30 cellular contexts compared by ENCODE assay signal in genomic region chr2:240635116-240635997, GRCh38. TPM values are rescaled to one million over a fixed set of nuclear protein-coding genes. Genes with fewer than 3 reads are reported as not detected.
A peak's percentile ranks its signal among the peaks of the same experiment; 100 is the strongest.
DNase-seq lines count a peak whose midpoint lies in the region; ATAC-seq and TF ChIP-seq lines count a peak whose summit lies in the region.
"Had no signal": no experiment of that assay in that cellular context is flagged by ENCODE, and none has a peak within 500 bp of the region (broad histone marks: within the 10 kb centered on the region; RNA-seq: fewer than 3 reads in every experiment).

No MANE protein-coding gene starts in this region.

- H3K27me3 Mint-ChIP-seq in activated naive CD8-positive, alpha-beta T cell treated with anti-CD3 and anti-CD28 coated beads for 36 hours, result no peaks in the 10 kb centered on the region
- no peaks in the 10 kb centered on the region for H3K27me3 Mint-ChIP-seq in activated naive CD8-positive, alpha-beta T cell treated with anti-CD3 and anti-CD28 coated beads, Interleukin-2, amount 50 U/mL, for 24 hours
- peaks cover 0 to 4% (median 0%) of the 10 kb centered on the region in 5 donors for H3K27me3 Mint-ChIP-seq in naive thymus-derived CD4-positive, alpha-beta T cell
- H3K27me3 Mint-ChIP-seq: CD4-positive, CD25-positive, alpha-beta regulatory T cell; naive thymus-derived CD8-positive, alpha-beta T cell had no signal

- no peak for ATAC-seq in activated naive CD8-positive, alpha-beta T cell treated with anti-CD3 and anti-CD28 coated beads, Interleukin-2, amount 50 U/mL, for 24 hours
- ATAC-seq in naive thymus-derived CD4-positive, alpha-beta T cell, result peak; percentile 24
- ATAC-seq: naive thymus-derived CD8-positive, alpha-beta T cell; Panc1 had no signal

- POLR2A ChIA-PET in naive thymus-derived CD4-positive, alpha-beta T cell (lab: Charles Lee), result no interaction called here

- H3K36me3 ChIP-seq in naive thymus-derived CD4-positive, alpha-beta T cell (ENCODE audit: control insufficient read depth in 2 of 3, insufficient read depth in 3 of 3, low read length in 3 of 3), result peaks cover 0 to 3% (median 0%) of the 10 kb centered on the region in 3 experiments
- peaks cover 0 to 7% (median 0%) of the 10 kb centered on the region in 3 donors for H3K36me3 ChIP-seq in tibial artery
- H3K36me3 ChIP-seq: uterus had no signal

- no peak overlapping the region for H3K4me3 Mint-ChIP-seq in activated naive CD8-positive, alpha-beta T cell treated with anti-CD3 and anti-CD28 coated beads for 36 hours
- no peak overlapping the region for H3K4me3 Mint-ChIP-seq in activated naive CD8-positive, alpha-beta T cell treated with anti-CD3 and anti-CD28 coated beads, Interleukin-2, amount 50 U/mL, for 24 hours
- no peak overlapping the region for H3K4me3 Mint-ChIP-seq in naive thymus-derived CD4-positive, alpha-beta T cell
- H3K4me3 Mint-ChIP-seq: activated CD4-positive, alpha-beta T cell treated with anti-CD3 and anti-CD28 coated beads, Interleukin-2, amount 10 ng/mL, durations not matched to agents 7 days and 5 days; CD4-positive, CD25-positive, alpha-beta regulatory T cell; IgD-negative memory B cell; mesothelial cell of epicardium; naive thymus-derived CD8-positive, alpha-beta T cell had no signal

- no peak overlapping the region for H3K4me3 ChIP-seq in naive thymus-derived CD4-positive, alpha-beta T cell (ENCODE audit: low read length)
- H3K4me3 ChIP-seq in tibial artery, result no peak overlapping the region
- H3K4me3 ChIP-seq: testis, uterus had no signal

- peaks cover 8% of the 10 kb centered on the region for H3K36me3 Mint-ChIP-seq in activated naive CD8-positive, alpha-beta T cell treated with anti-CD3 and anti-CD28 coated beads for 36 hours
- H3K36me3 Mint-ChIP-seq in activated naive CD8-positive, alpha-beta T cell treated with anti-CD3 and anti-CD28 coated beads, Interleukin-2, amount 50 U/mL, for 24 hours (ENCODE audit: low read depth), result peaks cover 8% of the 10 kb centered on the region
- peaks cover 0 to 35% (median 8%) of the 10 kb centered on the region in 5 donors for H3K36me3 Mint-ChIP-seq in naive thymus-derived CD4-positive, alpha-beta T cell
- H3K36me3 Mint-ChIP-seq: CD4-positive, CD25-positive, alpha-beta regulatory T cell had no signal

- DNase-seq in activated naive CD8-positive, alpha-beta T cell treated with anti-CD3 and anti-CD28 coated beads for 36 hours, result no peak
- no peak for DNase-seq in activated naive CD8-positive, alpha-beta T cell treated with anti-CD3 and anti-CD28 coated beads, Interleukin-2, amount 50 U/mL, for 24 hours
- DNase-seq in ecto neural progenitor cell (ENCODE audit: low spot score) (peak; percentile 25), tibial artery (peak; percentile 10 to 51), NCI-H146 (lab: John Stamatoyannopoulos, UW) (no peak), middle frontal gyrus (ENCODE audit: extremely low spot score, low spot score) (no peak), GDM1 (lab: John Stamatoyannopoulos, UW) (no peak)
- DNase-seq in naive thymus-derived CD4-positive, alpha-beta T cell, result no peak
- DNase-seq: activated CD4-positive, alpha-beta T cell treated with anti-CD3 and anti-CD28 coated beads, Interleukin-2, amount 10 ng/mL, durations not matched to agents 7 days and 5 days; activated naive CD4-positive, alpha-beta T cell treated with anti-CD3 and anti-CD28 coated beads, Interleukin-2, amount 50 U/mL, for 16 hours; AML-193; CD4-positive, CD25-positive, alpha-beta regulatory T cell; effector CD8-positive, alpha-beta T cell; NCI-H1436; SIG-M5; stimulated activated naive CD4-positive, alpha-beta T cell treated with Interleukin-2 at 50 U/mL for 16 hours; SW 1271; testis had no signal

- H3K27ac ChIP-seq in naive thymus-derived CD4-positive, alpha-beta T cell (ENCODE audit: low read depth, low read length), result no peak overlapping the region
- H3K27ac ChIP-seq in tibial artery, result no peak overlapping the region
- H3K27ac ChIP-seq: epithelial cell of prostate, testis, uterus, VCaP had no signal

- peak overlapping the region; percentile 54 for H3K27ac Mint-ChIP-seq in activated naive CD8-positive, alpha-beta T cell treated with anti-CD3 and anti-CD28 coated beads for 36 hours
- no peak overlapping the region for H3K27ac Mint-ChIP-seq in activated naive CD8-positive, alpha-beta T cell treated with anti-CD3 and anti-CD28 coated beads, Interleukin-2, amount 50 U/mL, for 24 hours
- H3K27ac Mint-ChIP-seq in naive thymus-derived CD4-positive, alpha-beta T cell, result peak overlapping the region in 1 of 9 donors; percentile 10
- H3K27ac Mint-ChIP-seq: activated CD4-positive, alpha-beta T cell treated with anti-CD3 and anti-CD28 coated beads, Interleukin-2, amount 10 ng/mL, durations not matched to agents 7 days and 5 days; CD4-positive, CD25-positive, alpha-beta regulatory T cell; IgD-negative memory B cell; mesothelial cell of epicardium had no signal

- TF ChIP-seq CTCF in tibial artery (IDR thresholded peaks at IDR 0.05), result no peak

- CTCF ChIA-PET in naive thymus-derived CD4-positive, alpha-beta T cell (lab: Charles Lee), result no interaction called here

- peaks cover 0 to 8% (median 0%) of the 10 kb centered on the region in 3 experiments for H3K9me3 ChIP-seq in naive thymus-derived CD4-positive, alpha-beta T cell (ENCODE audit: control insufficient read depth in 2 of 3, low read length in 3 of 3)
- peaks cover 0 to 3% (median 0%) of the 10 kb centered on the region in 3 donors for H3K9me3 ChIP-seq in tibial artery
- H3K9me3 ChIP-seq: testis, uterus had no signal

- no peaks in the 10 kb centered on the region for H3K4me1 ChIP-seq in naive thymus-derived CD4-positive, alpha-beta T cell (ENCODE audit: control insufficient read depth in 2 of 2, insufficient read depth in 2 of 2, low read length in 2 of 2)
- no peaks in the 10 kb centered on the region for H3K4me1 ChIP-seq in tibial artery
- H3K4me1 ChIP-seq: uterus had no signal

- H3K4me1 Mint-ChIP-seq in activated naive CD8-positive, alpha-beta T cell treated with anti-CD3 and anti-CD28 coated beads for 36 hours, result no peaks in the 10 kb centered on the region
- H3K4me1 Mint-ChIP-seq in activated naive CD8-positive, alpha-beta T cell treated with anti-CD3 and anti-CD28 coated beads, Interleukin-2, amount 50 U/mL, for 24 hours, result no peaks in the 10 kb centered on the region
- H3K4me1 Mint-ChIP-seq in naive thymus-derived CD4-positive, alpha-beta T cell, result no peaks in the 10 kb centered on the region
- H3K4me1 Mint-ChIP-seq: activated CD4-positive, alpha-beta T cell treated with anti-CD3 and anti-CD28 coated beads, Interleukin-2, amount 10 ng/mL, durations not matched to agents 7 days and 5 days; CD4-positive, CD25-positive, alpha-beta regulatory T cell; IgD-negative memory B cell; mesothelial cell of epicardium had no signal

- intact Hi-C loops in naive thymus-derived CD4-positive, alpha-beta T cell (cut with micrococcal nuclease), result no loop called here
- intact Hi-C loops in tibial artery (cut with DNase I; ENCODE audit: low total_unique reads), result no loop called here

- no peaks in the 10 kb centered on the region for H3K27me3 ChIP-seq in naive thymus-derived CD4-positive, alpha-beta T cell (ENCODE audit: control insufficient read depth in 2 of 2, insufficient read depth in 2 of 2, low read length in 2 of 2)
- peaks cover 0 to 31% of the 10 kb centered on the region in 2 donors for H3K27me3 ChIP-seq in tibial artery
- H3K27me3 ChIP-seq: testis, uterus had no signal

- peaks cover 14% of the 10 kb centered on the region for H3K9me3 Mint-ChIP-seq in activated naive CD8-positive, alpha-beta T cell treated with anti-CD3 and anti-CD28 coated beads for 36 hours
- peaks cover 22% of the 10 kb centered on the region for H3K9me3 Mint-ChIP-seq in activated naive CD8-positive, alpha-beta T cell treated with anti-CD3 and anti-CD28 coated beads, Interleukin-2, amount 50 U/mL, for 24 hours
- peaks cover 4 to 27% (median 16%) of the 10 kb centered on the region in 11 donors for H3K9me3 Mint-ChIP-seq in naive thymus-derived CD4-positive, alpha-beta T cell

RNA-seq across cellular contexts. Expression of gene GPR35, which starts 10.1 kb away (rescaled TPM):
- total RNA-seq in activated naive CD8-positive, alpha-beta T cell treated with anti-CD3 and anti-CD28 coated beads for 36 hours, result 1 to 10 TPM; 7.6 to 7.8 TPM
- 10 to 100 TPM in 3 of 5 experiments, 1 to 10 TPM in 2; 7.1 to 19.0 (median 10.2) TPM for total RNA-seq in naive thymus-derived CD4-positive, alpha-beta T cell
- 1 to 10 TPM in 1 of 2 donors, under 1 TPM in 1; 0.20 to 1.0 TPM for polyA plus RNA-seq in naive thymus-derived CD4-positive, alpha-beta T cell
- polyA plus RNA-seq: IgD-negative memory B cell had no signal

RNA-seq across cellular contexts. Expression of gene AQP12B, which starts 47.3 kb away (rescaled TPM):
- not detected for total RNA-seq in activated naive CD8-positive, alpha-beta T cell treated with anti-CD3 and anti-CD28 coated beads for 36 hours
- total RNA-seq in naive thymus-derived CD4-positive, alpha-beta T cell, result not detected
- not detected for polyA plus RNA-seq in naive thymus-derived CD4-positive, alpha-beta T cell
- total RNA-seq: A673; activated CD4-positive, alpha-beta T cell treated with anti-CD3 and anti-CD28 coated beads, Interleukin-2, amount 10 ng/mL, durations not matched to agents 7 days and 5 days; CD4-positive, CD25-positive, alpha-beta regulatory T cell; glomerular endothelial cell; lower leg skin; mesothelial cell of epicardium; naive thymus-derived CD8-positive, alpha-beta T cell; omental fat pad; skeletal muscle tissue; testis; uterus had no signal
- polyA plus RNA-seq: CD4-positive, CD25-positive, alpha-beta regulatory T cell; IgD-negative memory B cell; naive thymus-derived CD8-positive, alpha-beta T cell had no signal

RNA-seq across cellular contexts. Expression of gene CAPN10, which starts 48.8 kb away (rescaled TPM):
- total RNA-seq in activated naive CD8-positive, alpha-beta T cell treated with anti-CD3 and anti-CD28 coated beads for 36 hours, result 10 to 100 TPM; 30.1 to 32.3 TPM
- 10 to 100 TPM; 54.1 to 74.8 (median 64.5) TPM for total RNA-seq in naive thymus-derived CD4-positive, alpha-beta T cell
- 10 to 100 TPM in 1 of 2 donors, 1 to 10 TPM in 1; 8.4 to 14.1 TPM for polyA plus RNA-seq in naive thymus-derived CD4-positive, alpha-beta T cell

RNA-seq across cellular contexts. Expression of gene AQP12A, which starts 56.3 kb away (rescaled TPM):
- not detected for total RNA-seq in activated naive CD8-positive, alpha-beta T cell treated with anti-CD3 and anti-CD28 coated beads for 36 hours
- total RNA-seq in naive thymus-derived CD4-positive, alpha-beta T cell, result not detected
- polyA plus RNA-seq in naive thymus-derived CD4-positive, alpha-beta T cell, result not detected
- total RNA-seq: A673; activated CD4-positive, alpha-beta T cell treated with anti-CD3 and anti-CD28 coated beads, Interleukin-2, amount 10 ng/mL, durations not matched to agents 7 days and 5 days; CD4-positive, CD25-positive, alpha-beta regulatory T cell; glomerular endothelial cell; lower leg skin; mesothelial cell of epicardium; naive thymus-derived CD8-positive, alpha-beta T cell; omental fat pad; skeletal muscle tissue; testis; uterus had no signal
- polyA plus RNA-seq: CD4-positive, CD25-positive, alpha-beta regulatory T cell; IgD-negative memory B cell; naive thymus-derived CD8-positive, alpha-beta T cell had no signal

Comparison
In these comparisons a context has a peak if more than half of its experiments do, and no peak if none do; other contexts are left out.
1. DNase-seq: peak in ecto neural progenitor cell (single experiment) and tibial artery (2 of 2); none in activated naive CD8-positive, alpha-beta T cell treated with anti-CD3 and anti-CD28 coated beads for 36 hours (single experiment), activated naive CD8-positive, alpha-beta T cell treated with anti-CD3 and anti-CD28 coated beads, Interleukin-2, amount 50 U/mL, for 24 hours (single experiment), naive thymus-derived CD4-positive, alpha-beta T cell (0 of 9), NCI-H146 (single experiment), middle frontal gyrus (single experiment) and GDM1 (single experiment).